Comparison of ENCODE assay signal across 8 cellular contexts in the genomic region with DNA sequence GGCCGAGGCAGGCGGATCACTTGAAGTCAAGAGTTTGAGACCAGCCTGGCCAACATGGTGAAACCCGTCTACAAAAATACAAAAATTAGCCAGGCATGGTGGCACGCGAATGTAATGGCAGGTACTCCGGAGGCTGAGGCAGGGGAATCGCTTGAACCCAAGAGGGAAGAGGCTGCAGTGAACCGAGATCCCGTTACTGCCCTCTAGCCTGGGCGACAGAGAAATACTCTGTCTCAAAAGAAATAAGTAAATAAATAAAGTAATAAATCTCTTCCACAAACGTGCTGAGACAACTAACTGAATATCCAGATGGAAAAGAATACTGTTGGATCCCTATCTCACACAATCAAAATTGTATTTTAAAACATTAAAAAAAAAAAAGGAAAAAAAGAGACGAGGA. TPM values are rescaled to one million over a fixed set of nuclear protein-coding genes. Genes with fewer than 3 reads are reported as not detected.
DNase-seq lines count a peak whose midpoint lies in the region; ATAC-seq and TF ChIP-seq lines count a peak whose summit lies in the region.

No MANE protein-coding gene starts in this region.

- peaks cover 6% of the 10 kb centered on the region for H3K36me3 Mint-ChIP-seq in chondrocyte (ENCODE audit: low read depth)

- DNase-seq in H7, result peak; percentile 20
- no peak for DNase-seq in chondrocyte (ENCODE audit: low spot score)
- no peak for DNase-seq in NCI-H526 treated with DMSO at 0.1 percent for 48 hours (lab: John Stamatoyannopoulos, UW)
- DNase-seq in amniotic stem cell (lab: John Stamatoyannopoulos, UW), result no peak

- no peak overlapping the region for H3K27ac Mint-ChIP-seq in chondrocyte (ENCODE audit: unreplicated experiment)

- H3K9ac ChIP-seq in mucosa of stomach (ENCODE audit: low read length), result peak overlapping the region; percentile 44

- H3K27me3 Mint-ChIP-seq in chondrocyte (ENCODE audit: low read depth), result no peaks in the 10 kb centered on the region

- ATAC-seq in GM21717 (IDR thresholded peaks at IDR 0.05; ENCODE audit: unreplicated experiment), result no peak
- ATAC-seq in HG03457 (IDR thresholded peaks at IDR 0.05; ENCODE audit: unreplicated experiment), result no peak

- H3K4me3 Mint-ChIP-seq in chondrocyte (ENCODE audit: unreplicated experiment), result peak overlapping the region; percentile 93

- TF ChIP-seq CTCF in 22Rv1 (IDR thresholded peaks at IDR 0.05) (peak; percentile 25; the same call in 1 of the 2 replicates), chondrocyte (IDR thresholded peaks at IDR 0.05) (peak; percentile 44)

- H3K4me1 Mint-ChIP-seq in chondrocyte (ENCODE audit: low read depth), result peaks cover 15% of the 10 kb centered on the region

- H3K4me3 ChIP-seq in H7 (ENCODE audit: insufficient read depth, low read depth, low read length) (peak overlapping the region; percentile 85), mucosa of stomach (ENCODE audit: low read length) (no peak overlapping the region)

- H3K36me3 ChIP-seq in H7 (replicated peaks; ENCODE audit: control insufficient read depth, insufficient read depth, low read length), result no peaks in the 10 kb centered on the region
- no peaks in the 10 kb centered on the region for H3K36me3 ChIP-seq in mucosa of stomach (ENCODE audit: control insufficient read depth, insufficient read depth, low read length)

- H3K4me1 ChIP-seq in mucosa of stomach (ENCODE audit: control insufficient read depth, insufficient read depth, low read length), result peaks cover 2% of the 10 kb centered on the region

- no peaks in the 10 kb centered on the region for H3K9me3 ChIP-seq in mucosa of stomach (ENCODE audit: control insufficient read depth, low read length)

- peak overlapping the region; percentile 75; the same call in 1 of the 2 replicates for H3K27ac ChIP-seq in 22Rv1

- no peaks in the 10 kb centered on the region for H3K27me3 ChIP-seq in H7 (ENCODE audit: control insufficient read depth, insufficient read depth, low read length)
- H3K27me3 ChIP-seq in mucosa of stomach (ENCODE audit: control insufficient read depth, insufficient read depth, low read length), result peaks cover 3% of the 10 kb centered on the region

- H3K9me3 Mint-ChIP-seq in chondrocyte (ENCODE audit: low read depth), result peaks cover 15% of the 10 kb centered on the region

RNA-seq across cellular contexts. Expression of a gene that starts 0.8 kb away (rescaled TPM):
- 12.0 and 13.9 TPM in 2 replicates for total RNA-seq in H7 (2014; rRNA removed; shearing (Covaris generic))
- 2.2 to 2.6 TPM (median 2.4 TPM) in 3 replicates for total RNA-seq in chondrocyte

RNA-seq across cellular contexts. Expression of a gene that starts 34.9 kb away (rescaled TPM):
- total RNA-seq in H7 (2014; rRNA removed; shearing (Covaris generic)), result 29.7 and 44.9 TPM in 2 replicates
- total RNA-seq in chondrocyte, result 7.0 to 8.0 TPM (median 8.0 TPM) in 3 replicates
